Comparison of ENCODE assay signal across 16 cellular contexts in the genomic region with DNA sequence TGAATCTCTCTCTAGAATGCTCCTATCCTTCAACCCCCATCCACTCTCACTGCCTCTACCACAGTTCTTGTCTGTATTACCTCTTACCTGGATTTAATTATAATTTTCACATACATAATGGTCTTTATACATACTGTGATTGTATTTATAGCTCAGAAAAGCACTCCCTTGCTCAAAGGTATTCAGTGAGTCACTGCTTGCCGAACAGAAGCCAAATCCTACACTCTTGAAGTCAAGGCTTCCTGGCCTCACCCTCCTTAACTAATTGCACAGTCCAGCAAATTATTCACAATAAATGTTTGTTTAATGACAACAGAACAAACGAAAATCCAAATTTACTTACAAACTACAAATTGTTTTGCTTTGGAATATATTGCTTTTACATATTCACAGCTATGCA.
DNase-seq lines count a peak whose midpoint lies in the region; ATAC-seq, FAIRE-seq and TF ChIP-seq lines count a peak whose summit lies in the region.
"Had no signal": no experiment of that assay in that cellular context is flagged by ENCODE, and none has a peak within 500 bp of the region (broad histone marks: within the 10 kb centered on the region; RNA-seq: fewer than 3 reads in every experiment).

No MANE protein-coding gene starts in this region.

- H3K4me1 Mint-ChIP-seq in type B pancreatic cell (ENCODE audit: unreplicated experiment) = no peaks in the 10 kb centered on the region
- H3K4me1 Mint-ChIP-seq: CD4-positive, alpha-beta memory T cell had no signal

- no peak overlapping the region for H3K4me3 ChIP-seq in bronchial epithelial cell (ENCODE audit: low read depth, low read length)
- no peak overlapping the region for H3K4me3 ChIP-seq in left lung

- H3K27ac ChIP-seq in RWPE1 = no peak overlapping the region
- H3K27ac ChIP-seq in left lung = no peak overlapping the region

- POLR2A ChIA-PET in RWPE1 (lab: Yijun Ruan, JAX; ENCODE audit: low non-redundant PET) = no interaction called here

- no peak for FAIRE-seq in bronchial epithelial cell (lab: Jason Lieb, UNC)

- TF ChIP-seq CTCF in RWPE1 (conservative IDR thresholded peaks at IDR 0.05; ENCODE audit: low read depth) (no peak), bronchial epithelial cell (IDR thresholded peaks at IDR 0.05; ENCODE audit: insufficient read depth, low read length, severe bottlenecking) (no peak), left lung (IDR thresholded peaks at IDR 0.05) (no peak), type B pancreatic cell (conservative IDR thresholded peaks at IDR 0.05) (no peak)

- intact Hi-C loops in left lung (cut with DNase I) = no loop called here

- peak; percentile 13 for DNase-seq in Daoy (ENCODE audit: low read depth)
- DNase-seq in RWPE1 (ENCODE audit: low spot score) = peak; percentile 4
- DNase-seq in bronchial epithelial cell (ENCODE audit: low read depth) = peak; percentile 68
- DNase-seq in left lung = no peak
- no peak for DNase-seq in type B pancreatic cell (ENCODE audit: extremely low spot score, unreplicated experiment)
- no peak for DNase-seq in T-helper 1 cell
- DNase-seq in 8988T = no peak
- DNase-seq: BE2C; CD4-positive, alpha-beta memory T cell; H7; Karpas-422; NCI-H1417 treated with DMSO at 0.1 percent for 48 hours; NCI-H2029; NCI-H524; OCI-M1 had no signal

- no peaks in the 10 kb centered on the region for H3K27me3 Mint-ChIP-seq in type B pancreatic cell
- H3K27me3 Mint-ChIP-seq: CD4-positive, alpha-beta memory T cell had no signal

- H3K36me3 Mint-ChIP-seq in type B pancreatic cell = no peaks in the 10 kb centered on the region
- H3K36me3 Mint-ChIP-seq: CD4-positive, alpha-beta memory T cell had no signal

- no peaks in the 10 kb centered on the region for H3K9me3 Mint-ChIP-seq in type B pancreatic cell

- no peak overlapping the region for H3K4me3 Mint-ChIP-seq in type B pancreatic cell
- H3K4me3 Mint-ChIP-seq: CD4-positive, alpha-beta memory T cell had no signal

- H3K27ac Mint-ChIP-seq in type B pancreatic cell = no peak overlapping the region
- H3K27ac Mint-ChIP-seq: CD4-positive, alpha-beta memory T cell had no signal

- CTCF ChIA-PET in RWPE1 (lab: Yijun Ruan, JAX) = no interaction called here

- H3K27me3 ChIP-seq in bronchial epithelial cell (ENCODE audit: control insufficient read depth, insufficient read depth, low read length) (no peaks in the 10 kb centered on the region), left lung (no peaks in the 10 kb centered on the region)
- H3K27me3 ChIP-seq: BE2C had no signal

- H3K36me3 ChIP-seq in bronchial epithelial cell (ENCODE audit: control insufficient read depth, insufficient read depth, low read length) (no peaks in the 10 kb centered on the region), left lung (no peaks in the 10 kb centered on the region)
- H3K36me3 ChIP-seq: BE2C had no signal

- no peaks in the 10 kb centered on the region for H3K9me3 ChIP-seq in left lung
- H3K9me3 ChIP-seq: BE2C had no signal

- H3K4me1 ChIP-seq in left lung = no peaks in the 10 kb centered on the region
- H3K4me1 ChIP-seq: BE2C had no signal

- ATAC-seq in left lung (peak; percentile 87), GM21737 (IDR thresholded peaks at IDR 0.05; ENCODE audit: unreplicated experiment) (no peak)

Comparison
In these comparisons a context has a peak if more than half of its experiments do, and no peak if none do; other contexts are left out.
1. DNase-seq: peak in Daoy (single experiment), RWPE1 (single experiment) and bronchial epithelial cell (single experiment); none in left lung (0 of 2), type B pancreatic cell (single experiment), T-helper 1 cell (0 of 5) and 8988T (single experiment).